2 cellular contexts compared by ENCODE assay signal in the genomic region with DNA sequence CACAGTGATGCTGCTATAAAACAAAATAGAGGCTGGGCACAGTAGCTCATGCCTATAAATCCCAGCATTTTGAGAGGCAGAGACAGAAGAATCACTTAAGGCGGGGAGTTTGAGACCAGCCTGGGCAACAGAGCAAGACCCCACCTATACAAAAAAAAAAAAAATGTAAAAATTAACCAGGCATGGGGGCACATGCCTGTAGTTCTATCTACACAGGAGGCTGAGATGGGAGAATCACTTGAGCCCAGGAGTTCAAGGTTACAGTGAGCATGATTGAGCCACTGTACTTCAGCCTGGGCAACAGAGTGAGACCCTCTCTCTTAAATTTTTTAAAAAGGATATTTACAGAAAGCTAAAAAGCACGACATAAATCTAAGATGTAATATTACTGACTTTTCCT.
TF ChIP-seq lines count a peak whose summit lies in the region.

No MANE protein-coding gene starts in this region.

TF ChIP-seq in HepG2, 621 proteins besides CTCF, POLR2A, EP300 and RAD21:
- TF ChIP-seq, protein P1, sequence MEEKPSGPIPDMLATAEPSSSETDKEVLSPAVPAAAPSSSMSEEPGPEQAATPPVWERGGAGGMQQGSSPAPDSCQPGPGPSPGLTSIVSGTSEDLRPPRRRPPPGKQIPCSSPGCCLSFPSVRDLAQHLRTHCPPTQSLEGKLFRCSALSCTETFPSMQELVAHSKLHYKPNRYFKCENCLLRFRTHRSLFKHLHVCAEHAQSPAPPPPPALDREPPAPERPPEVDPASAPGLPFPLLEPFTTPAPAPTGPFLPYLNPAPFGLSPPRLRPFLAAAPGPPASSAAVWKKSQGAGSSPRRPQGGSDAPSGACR (CRISPR knock-in tag; IDR thresholded peaks at IDR 0.05), result no peak
- TF ChIP-seq ZNF121 (CRISPR knock-in tag; IDR thresholded peaks at IDR 0.05), result peak; percentile 76

TF ChIP-seq in WTC11, 78 proteins besides CTCF, POLR2A, EP300 and RAD21:
- TF ChIP-seq, protein P2, sequence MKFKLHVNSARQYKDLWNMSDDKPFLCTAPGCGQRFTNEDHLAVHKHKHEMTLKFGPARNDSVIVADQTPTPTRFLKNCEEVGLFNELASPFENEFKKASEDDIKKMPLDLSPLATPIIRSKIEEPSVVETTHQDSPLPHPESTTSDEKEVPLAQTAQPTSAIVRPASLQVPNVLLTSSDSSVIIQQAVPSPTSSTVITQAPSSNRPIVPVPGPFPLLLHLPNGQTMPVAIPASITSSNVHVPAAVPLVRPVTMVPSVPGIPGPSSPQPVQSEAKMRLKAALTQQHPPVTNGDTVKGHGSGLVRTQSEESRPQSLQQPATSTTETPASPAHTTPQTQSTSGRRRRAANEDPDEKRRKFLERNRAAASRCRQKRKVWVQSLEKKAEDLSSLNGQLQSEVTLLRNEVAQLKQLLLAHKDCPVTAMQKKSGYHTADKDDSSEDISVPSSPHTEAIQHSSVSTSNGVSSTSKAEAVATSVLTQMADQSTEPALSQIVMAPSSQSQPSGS (CRISPR knock-in tag; IDR thresholded peaks at IDR 0.05; ENCODE audit: borderline replicate concordance, low read depth), result no peak
- TF ChIP-seq, protein P3, sequence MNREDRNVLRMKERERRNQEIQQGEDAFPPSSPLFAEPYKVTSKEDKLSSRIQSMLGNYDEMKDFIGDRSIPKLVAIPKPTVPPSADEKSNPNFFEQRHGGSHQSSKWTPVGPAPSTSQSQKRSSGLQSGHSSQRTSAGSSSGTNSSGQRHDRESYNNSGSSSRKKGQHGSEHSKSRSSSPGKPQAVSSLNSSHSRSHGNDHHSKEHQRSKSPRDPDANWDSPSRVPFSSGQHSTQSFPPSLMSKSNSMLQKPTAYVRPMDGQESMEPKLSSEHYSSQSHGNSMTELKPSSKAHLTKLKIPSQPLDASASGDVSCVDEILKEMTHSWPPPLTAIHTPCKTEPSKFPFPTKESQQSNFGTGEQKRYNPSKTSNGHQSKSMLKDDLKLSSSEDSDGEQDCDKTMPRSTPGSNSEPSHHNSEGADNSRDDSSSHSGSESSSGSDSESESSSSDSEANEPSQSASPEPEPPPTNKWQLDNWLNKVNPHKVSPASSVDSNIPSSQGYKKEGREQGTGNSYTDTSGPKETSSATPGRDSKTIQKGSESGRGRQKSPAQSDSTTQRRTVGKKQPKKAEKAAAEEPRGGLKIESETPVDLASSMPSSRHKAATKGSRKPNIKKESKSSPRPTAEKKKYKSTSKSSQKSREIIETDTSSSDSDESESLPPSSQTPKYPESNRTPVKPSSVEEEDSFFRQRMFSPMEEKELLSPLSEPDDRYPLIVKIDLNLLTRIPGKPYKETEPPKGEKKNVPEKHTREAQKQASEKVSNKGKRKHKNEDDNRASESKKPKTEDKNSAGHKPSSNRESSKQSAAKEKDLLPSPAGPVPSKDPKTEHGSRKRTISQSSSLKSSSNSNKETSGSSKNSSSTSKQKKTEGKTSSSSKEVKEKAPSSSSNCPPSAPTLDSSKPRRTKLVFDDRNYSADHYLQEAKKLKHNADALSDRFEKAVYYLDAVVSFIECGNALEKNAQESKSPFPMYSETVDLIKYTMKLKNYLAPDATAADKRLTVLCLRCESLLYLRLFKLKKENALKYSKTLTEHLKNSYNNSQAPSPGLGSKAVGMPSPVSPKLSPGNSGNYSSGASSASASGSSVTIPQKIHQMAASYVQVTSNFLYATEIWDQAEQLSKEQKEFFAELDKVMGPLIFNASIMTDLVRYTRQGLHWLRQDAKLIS (CRISPR knock-in tag; IDR thresholded peaks at IDR 0.05; ENCODE audit: borderline replicate concordance), result no peak
- no peak for TF ChIP-seq JUN (CRISPR knock-in tag; IDR thresholded peaks at IDR 0.05)
- peak; percentile 75; the same call in 1 of the 2 replicates for TF ChIP-seq ZNF121 (CRISPR knock-in tag; IDR thresholded peaks at IDR 0.05)
- TF ChIP-seq, protein P4, sequence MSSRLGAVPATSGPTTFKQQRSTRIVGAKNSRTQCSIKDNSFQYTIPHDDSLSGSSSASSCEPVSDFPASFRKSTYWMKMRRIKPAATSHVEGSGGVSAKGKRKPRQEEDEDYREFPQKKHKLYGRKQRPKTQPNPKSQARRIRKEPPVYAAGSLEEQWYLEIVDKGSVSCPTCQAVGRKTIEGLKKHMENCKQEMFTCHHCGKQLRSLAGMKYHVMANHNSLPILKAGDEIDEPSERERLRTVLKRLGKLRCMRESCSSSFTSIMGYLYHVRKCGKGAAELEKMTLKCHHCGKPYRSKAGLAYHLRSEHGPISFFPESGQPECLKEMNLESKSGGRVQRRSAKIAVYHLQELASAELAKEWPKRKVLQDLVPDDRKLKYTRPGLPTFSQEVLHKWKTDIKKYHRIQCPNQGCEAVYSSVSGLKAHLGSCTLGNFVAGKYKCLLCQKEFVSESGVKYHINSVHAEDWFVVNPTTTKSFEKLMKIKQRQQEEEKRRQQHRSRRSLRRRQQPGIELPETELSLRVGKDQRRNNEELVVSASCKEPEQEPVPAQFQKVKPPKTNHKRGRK (CRISPR knock-in tag; IDR thresholded peaks at IDR 0.05; ENCODE audit: borderline replicate concordance), result no peak
- peak; percentile 41; the same call in 1 of the 2 replicates for TF ChIP-seq GTF2I (CRISPR knock-in tag; conservative IDR thresholded peaks at IDR 0.05)
- no peak for TF ChIP-seq SMAD4 (CRISPR knock-in tag; IDR thresholded peaks at IDR 0.05)
- TF ChIP-seq, protein P5, sequence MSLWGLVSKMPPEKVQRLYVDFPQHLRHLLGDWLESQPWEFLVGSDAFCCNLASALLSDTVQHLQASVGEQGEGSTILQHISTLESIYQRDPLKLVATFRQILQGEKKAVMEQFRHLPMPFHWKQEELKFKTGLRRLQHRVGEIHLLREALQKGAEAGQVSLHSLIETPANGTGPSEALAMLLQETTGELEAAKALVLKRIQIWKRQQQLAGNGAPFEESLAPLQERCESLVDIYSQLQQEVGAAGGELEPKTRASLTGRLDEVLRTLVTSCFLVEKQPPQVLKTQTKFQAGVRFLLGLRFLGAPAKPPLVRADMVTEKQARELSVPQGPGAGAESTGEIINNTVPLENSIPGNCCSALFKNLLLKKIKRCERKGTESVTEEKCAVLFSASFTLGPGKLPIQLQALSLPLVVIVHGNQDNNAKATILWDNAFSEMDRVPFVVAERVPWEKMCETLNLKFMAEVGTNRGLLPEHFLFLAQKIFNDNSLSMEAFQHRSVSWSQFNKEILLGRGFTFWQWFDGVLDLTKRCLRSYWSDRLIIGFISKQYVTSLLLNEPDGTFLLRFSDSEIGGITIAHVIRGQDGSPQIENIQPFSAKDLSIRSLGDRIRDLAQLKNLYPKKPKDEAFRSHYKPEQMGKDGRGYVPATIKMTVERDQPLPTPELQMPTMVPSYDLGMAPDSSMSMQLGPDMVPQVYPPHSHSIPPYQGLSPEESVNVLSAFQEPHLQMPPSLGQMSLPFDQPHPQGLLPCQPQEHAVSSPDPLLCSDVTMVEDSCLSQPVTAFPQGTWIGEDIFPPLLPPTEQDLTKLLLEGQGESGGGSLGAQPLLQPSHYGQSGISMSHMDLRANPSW (CRISPR knock-in tag; conservative IDR thresholded peaks at IDR 0.05; ENCODE audit: low read depth), result no peak
